Comparison of ENCODE assay signal across 9 cellular contexts in the genomic region with DNA sequence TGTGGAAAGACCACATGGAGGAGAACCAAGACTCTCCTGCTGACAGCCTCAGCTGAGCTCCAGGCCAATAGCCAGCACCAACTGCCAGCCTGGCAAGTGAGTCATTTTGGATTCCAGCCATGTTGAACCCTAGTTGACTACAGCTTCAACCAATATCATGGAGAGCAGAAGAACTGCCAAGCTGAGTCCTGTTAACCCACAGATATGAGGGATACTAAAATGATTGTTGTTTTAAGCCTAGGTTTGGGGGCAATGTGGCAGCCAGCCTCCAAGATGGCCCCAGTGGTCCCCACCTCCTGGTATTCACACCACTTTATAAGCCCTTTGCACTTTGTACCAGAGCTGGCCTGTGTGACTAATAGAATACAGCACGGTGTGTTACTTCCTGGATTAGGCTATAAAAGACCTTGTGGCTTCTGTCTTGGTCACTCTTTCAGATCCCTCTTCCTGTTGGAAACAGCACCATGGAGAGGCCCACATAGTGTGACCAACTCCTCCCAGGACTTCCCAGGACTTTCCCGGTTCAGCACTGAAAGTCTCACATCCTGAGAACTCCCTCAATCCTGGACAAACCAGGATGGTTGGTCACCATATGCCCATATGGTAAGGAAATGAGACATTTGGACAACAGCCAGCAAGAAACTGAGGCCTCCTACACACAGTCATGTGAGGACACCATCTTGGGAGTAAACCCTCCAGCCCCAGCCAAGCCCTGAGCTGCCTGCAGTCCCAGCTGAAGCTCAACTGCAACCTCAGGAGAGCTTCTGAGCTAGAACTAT. TPM values are rescaled to one million over a fixed set of nuclear protein-coding genes. Genes with fewer than 3 reads are reported as not detected.
DNase-seq lines count a peak whose midpoint lies in the region; ATAC-seq, FAIRE-seq and TF ChIP-seq lines count a peak whose summit lies in the region.
"Had no signal": no experiment of that assay in that cellular context is flagged by ENCODE, and none has a peak within 500 bp of the region (broad histone marks: within the 10 kb centered on the region; RNA-seq: fewer than 3 reads in every experiment).

No MANE protein-coding gene starts in this region.

- TF ChIP-seq POLR2A in spleen (IDR thresholded peaks at IDR 0.05) (no peak), lower leg skin (IDR thresholded peaks at IDR 0.05) (no peak)

- DNase-seq in DMS53 (lab: John Stamatoyannopoulos, UW) (peak; percentile 44), DMS53 treated with DMSO at 0.1 percent for 48 hours (lab: John Stamatoyannopoulos, UW; ENCODE audit: unreplicated experiment) (no peak), HTR-8/SVneo (ENCODE audit: insufficient read length, low spot score) (no peak), bronchial epithelial cell (ENCODE audit: low read depth) (peak; percentile 65), spleen (no peak), lower leg skin (ENCODE audit: low spot score in 2 of 2) (no peak)
- no peak for DNase-seq in stimulated activated CD8-positive, alpha-beta memory T cell treated with anti-CD3 and anti-CD28 coated beads, Interleukin-4, amount 100 ng/mL, for 48 hours

- no peak for TF ChIP-seq CTCF in bronchial epithelial cell (IDR thresholded peaks at IDR 0.05; ENCODE audit: insufficient read depth, low read length, severe bottlenecking)
- TF ChIP-seq CTCF in spleen (IDR thresholded peaks at IDR 0.05 in 8 of 11, conservative IDR thresholded peaks at IDR 0.05 in 3 of 11): no peak
- no peak for TF ChIP-seq CTCF in lower leg skin (IDR thresholded peaks at IDR 0.05)

- FAIRE-seq in HTR-8/SVneo (lab: Jason Lieb, UNC) (peak; percentile 52), bronchial epithelial cell (lab: Jason Lieb, UNC) (no peak)
- FAIRE-seq: A204.1 had no signal

- peaks cover 0 to 16% (median 8%) of the 10 kb centered on the region in 8 donors for H3K9me3 ChIP-seq in spleen

- peaks cover 0 to 25% (median 16%) of the 10 kb centered on the region in 6 donors for H3K4me1 ChIP-seq in spleen

- no peak overlapping the region for H3K4me3 ChIP-seq in bronchial epithelial cell (ENCODE audit: low read depth, low read length)
- H3K4me3 ChIP-seq in spleen: no peak overlapping the region
- H3K4me3 ChIP-seq in lower leg skin (ENCODE audit: low read depth, poor library complexity, severe bottlenecking): no peak overlapping the region

- H3K36me3 ChIP-seq in bronchial epithelial cell (ENCODE audit: control insufficient read depth, insufficient read depth, low read length) (no peaks in the 10 kb centered on the region), spleen (no peaks in the 10 kb centered on the region)

- H3K27me3 ChIP-seq in bronchial epithelial cell (ENCODE audit: control insufficient read depth, insufficient read depth, low read length): no peaks in the 10 kb centered on the region
- no peaks in the 10 kb centered on the region for H3K27me3 ChIP-seq in spleen (replicated peaks in 1 of 7)

- intact Hi-C loops in spleen (cut with DNase I; ENCODE audit: low total_unique reads) (no loop called here), lower leg skin (cut with DNase I; ENCODE audit: low total_unique reads) (no loop called here)

- peak overlapping the region in 7 of 8 donors; percentile 48 to 70 (median 56) for H3K27ac ChIP-seq in spleen

- WGBS in spleen, 5 donors: 35 to 54% (median 44%) methylated on average over 2 of the region's 2 CpGs
- 42 to 50% methylated on average over 2 of the region's 2 CpGs for WGBS in lower leg skin, 2 donors

- no peak for ATAC-seq in GM18517 (IDR thresholded peaks at IDR 0.05; ENCODE audit: unreplicated experiment)

RNA-seq across cellular contexts. Expression of gene CDV3, which starts 32.4 kb away (rescaled TPM):
- 178 and 232 TPM in 2 replicates for total RNA-seq in bronchial epithelial cell
- 100 to 1,000 TPM; 190 to 253 (median 218) TPM for total RNA-seq in spleen
- polyA plus RNA-seq in spleen: 100 to 1,000 TPM in 1 of 3 donors, 10 to 100 TPM in 2; 68.1 to 125 (median 91.2) TPM
- 100 to 1,000 TPM in 2 of 4 donors, 10 to 100 TPM in 2; 84.1 to 113 (median 103) TPM for total RNA-seq in lower leg skin

Comparison
In these comparisons a context has a peak if more than half of its experiments do, and no peak if none do; other contexts are left out.
1. DNase-seq: peak in DMS53 (single experiment) and bronchial epithelial cell (single experiment); none in DMS53 treated with DMSO at 0.1 percent for 48 hours (single experiment), HTR-8/SVneo (single experiment), spleen (single experiment), stimulated activated CD8-positive, alpha-beta memory T cell treated with anti-CD3 and anti-CD28 coated beads, Interleukin-4, amount 100 ng/mL, for 48 hours (single experiment) and lower leg skin (0 of 2).